ENCODE assay signal across 28 cellular contexts in genomic region chr3:120302361-120302760, GRCh38. TPM values are rescaled to one million over a fixed set of nuclear protein-coding genes. Genes with fewer than 3 reads are reported as not detected.
A peak's percentile ranks its signal among the peaks of the same experiment; 100 is the strongest.
DNase-seq lines count a peak whose midpoint lies in the region; ATAC-seq and TF ChIP-seq lines count a peak whose summit lies in the region.
"Had no signal": no experiment of that assay in that cellular context is flagged by ENCODE, and none has a peak within 500 bp of the region (broad histone marks: within the 10 kb centered on the region; RNA-seq: fewer than 3 reads in every experiment).

No MANE protein-coding gene starts in this region.

- no peaks in the 10 kb centered on the region for H3K27me3 ChIP-seq in adipocyte (replicated peaks; ENCODE audit: control insufficient read depth, insufficient read depth, low read length)
- H3K27me3 ChIP-seq in aorta (ENCODE audit: control insufficient read depth in 1 of 2, insufficient read depth in 2 of 2, low read length in 1 of 2), result no peaks in the 10 kb centered on the region
- H3K27me3 ChIP-seq in transverse colon, result no peaks in the 10 kb centered on the region
- H3K27me3 ChIP-seq: ascending aorta, tibial artery had no signal

- no peak for TF ChIP-seq POLR2A in transverse colon (IDR thresholded peaks at IDR 0.05)

- H3K9me3 ChIP-seq in adipocyte (ENCODE audit: control insufficient read depth, low read length), result no peaks in the 10 kb centered on the region
- no peaks in the 10 kb centered on the region for H3K9me3 ChIP-seq in aorta (ENCODE audit: control insufficient read depth, low read length)
- no peaks in the 10 kb centered on the region for H3K9me3 ChIP-seq in transverse colon
- H3K9me3 ChIP-seq: ascending aorta, esophagus squamous epithelium, SK-N-SH, tibial artery had no signal

- H3K27ac Mint-ChIP-seq in mesothelial cell of epicardium, result peak overlapping the region; percentile 86
- H3K27ac Mint-ChIP-seq: activated B cell treated with CpG ODN at 0.5 μM for 24 hours; activated CD8-positive, alpha-beta T cell treated with anti-CD3 and anti-CD28 coated beads, Interleukin-2, amount 10 ng/mL, durations not matched to agents 7 days and 5 days; B cell; effector memory CD8-positive, alpha-beta T cell; H9; memory B cell; naive thymus-derived CD8-positive, alpha-beta T cell; T-helper 2 cell treated with Interferon-gamma antibody and Interleukin-4, amounts not matched to agents 5 μg/mL and 100 μg/mL, for 36 hours had no signal

- H3K9ac ChIP-seq in adipocyte (ENCODE audit: low read length), result peak overlapping the region; percentile 29
- H3K9ac ChIP-seq: SK-N-SH had no signal

- H3K27me3 Mint-ChIP-seq in mesothelial cell of epicardium (ENCODE audit: low read depth), result no peaks in the 10 kb centered on the region
- H3K27me3 Mint-ChIP-seq: activated B cell treated with CpG ODN at 0.5 μM for 24 hours, B cell, memory B cell had no signal

- H3K9me3 Mint-ChIP-seq in mesothelial cell of epicardium, result no peaks in the 10 kb centered on the region
- H3K9me3 Mint-ChIP-seq: activated B cell treated with CpG ODN at 0.5 μM for 24 hours; effector memory CD8-positive, alpha-beta T cell; H9; memory B cell; T-helper 2 cell treated with Interferon-gamma antibody and Interleukin-4, amounts not matched to agents 5 μg/mL and 100 μg/mL, for 36 hours had no signal

- peaks cover 35% of the 10 kb centered on the region for H3K4me1 Mint-ChIP-seq in mesothelial cell of epicardium
- H3K4me1 Mint-ChIP-seq: activated B cell treated with CpG ODN at 0.5 μM for 24 hours; B cell; memory B cell; naive thymus-derived CD8-positive, alpha-beta T cell had no signal

- H3K27ac ChIP-seq in aorta (ENCODE audit: low read depth in 1 of 2, low read length in 2 of 2) (no peak overlapping the region), transverse colon (no peak overlapping the region)
- H3K27ac ChIP-seq: ascending aorta, hepatocyte, tibial artery had no signal

- in situ Hi-C loops in transverse colon (cut with MboI; ENCODE audit: low pct_ligation_motif_present in 1 of 4, low pct_unique_long_range_greater_than_20kb in 1 of 4, low sequenced_read_pairs in 3 of 4), result no loop called here

- no peak for TF ChIP-seq EP300 in transverse colon (IDR thresholded peaks at IDR 0.05; ENCODE audit: low read depth)

- H3K4me3 ChIP-seq in adipocyte (ENCODE audit: low read length) (peak overlapping the region; percentile 29), fibroblast of mammary gland (ENCODE audit: control insufficient read depth, low read depth, low read length) (no peak overlapping the region), aorta (ENCODE audit: low read length in 2 of 2) (no peak overlapping the region), transverse colon (no peak overlapping the region)
- H3K4me3 ChIP-seq: ascending aorta, esophagus squamous epithelium, hepatocyte, tibial artery had no signal

- H3K36me3 ChIP-seq in adipocyte (ENCODE audit: control insufficient read depth, insufficient read depth, low read length, severe bottlenecking), result no peaks in the 10 kb centered on the region
- no peaks in the 10 kb centered on the region for H3K36me3 ChIP-seq in aorta (ENCODE audit: control insufficient read depth in 1 of 2, insufficient read depth in 2 of 2, low read length in 1 of 2)
- no peaks in the 10 kb centered on the region for H3K36me3 ChIP-seq in transverse colon
- H3K36me3 ChIP-seq: ascending aorta, esophagus squamous epithelium, tibial artery had no signal

- H3K36me3 Mint-ChIP-seq in mesothelial cell of epicardium, result no peaks in the 10 kb centered on the region
- H3K36me3 Mint-ChIP-seq: memory B cell had no signal

- H3K4me3 Mint-ChIP-seq in mesothelial cell of epicardium, result no peak overlapping the region
- H3K4me3 Mint-ChIP-seq: activated B cell treated with CpG ODN at 0.5 μM for 24 hours; activated CD8-positive, alpha-beta T cell treated with anti-CD3 and anti-CD28 coated beads, Interleukin-2, amount 10 ng/mL, durations not matched to agents 7 days and 5 days; B cell; effector memory CD8-positive, alpha-beta T cell; H9; memory B cell; naive thymus-derived CD8-positive, alpha-beta T cell; T-helper 2 cell treated with Interferon-gamma antibody and Interleukin-4, amounts not matched to agents 5 μg/mL and 100 μg/mL, for 36 hours had no signal

- peaks cover 39% of the 10 kb centered on the region for H3K4me1 ChIP-seq in adipocyte (ENCODE audit: control insufficient read depth, insufficient read depth, low read length)
- H3K4me1 ChIP-seq in aorta (ENCODE audit: control insufficient read depth in 1 of 2, insufficient read depth in 2 of 2, low read length in 2 of 2), result no peaks in the 10 kb centered on the region
- H3K4me1 ChIP-seq in transverse colon, result no peaks in the 10 kb centered on the region
- H3K4me1 ChIP-seq: ascending aorta, tibial artery had no signal

- no peak for TF ChIP-seq CTCF in fibroblast of mammary gland (conservative IDR thresholded peaks at IDR 0.05; ENCODE audit: control insufficient read depth, insufficient read depth, low read depth, low read length)
- no peak for TF ChIP-seq CTCF in mesothelial cell of epicardium (IDR thresholded peaks at IDR 0.05; ENCODE audit: unreplicated experiment)
- TF ChIP-seq CTCF in transverse colon (IDR thresholded peaks at IDR 0.05), result no peak

- WGBS in aorta, 2 donors, result 89% methylated on average over 5 of the region's 5 CpGs
- WGBS in transverse colon (ENCODE audit: low coverage in 1 of 2), 2 donors, result 82% methylated on average over 5 of the region's 5 CpGs; no CpG with 5 or more reads in 1 of the 2 donors

- DNase-seq in adipocyte (ENCODE audit: low read depth) (no peak), fibroblast of mammary gland (ENCODE audit: low read depth) (peak; percentile 85), mesothelial cell of epicardium (ENCODE audit: low spot score in 2 of 2, unreplicated experiment in 2 of 2) (no peak), aorta (no peak), transverse colon (no peak), Kasumi-1 (lab: John Stamatoyannopoulos, UW) (no peak)
- no peak for DNase-seq in activated CD4-positive, alpha-beta T cell treated with anti-CD3 and anti-CD28 coated beads for 4 hours
- DNase-seq: activated B cell treated with CpG ODN at 0.5 μM for 24 hours; activated CD8-positive, alpha-beta T cell treated with anti-CD3 and anti-CD28 coated beads, Interleukin-2, amount 10 ng/mL, durations not matched to agents 7 days and 5 days; activated naive CD4-positive, alpha-beta T cell; activated T-cell treated with anti-CD3 and anti-CD28 coated beads, Interleukin-2, amount 50 U/mL, for 1 hour; DMS79; effector memory CD8-positive, alpha-beta T cell; esophagus squamous epithelium; H9; islet precursor cell; naive thymus-derived CD8-positive, alpha-beta T cell; NCI-H1105 treated with DMSO at 0.1 percent for 48 hours; NCI-H510A treated with DMSO at 0.1 percent for 48 hours; SK-N-SH; stimulated activated CD4-positive, alpha-beta T cell treated with anti-CD3 and anti-CD28 coated beads, Interleukin-2, amount 100 ng/mL, for 24 hours; stimulated activated naive CD4-positive, alpha-beta T cell had no signal

- intact Hi-C loops in aorta (cut with DNase I), result no loop called here
- intact Hi-C loops in transverse colon (cut with DNase I; ENCODE audit: low total_unique reads), result no loop called here

- peak; percentile 74 for ATAC-seq in aorta (ENCODE audit: low FRiP score)
- ATAC-seq: activated CD8-positive, alpha-beta T cell treated with anti-CD3 and anti-CD28 coated beads, Interleukin-2, amount 10 ng/mL, durations not matched to agents 7 days and 5 days; effector memory CD8-positive, alpha-beta T cell; naive thymus-derived CD8-positive, alpha-beta T cell had no signal

RNA-seq across cellular contexts. Expression of gene GPR156, which starts 17.3 kb away (rescaled TPM):
- total RNA-seq in mesothelial cell of epicardium (11.4 to 11.8 TPM (median 11.7 TPM) in 3 replicates), aorta (under 1 TPM; 0.42 to 0.49 TPM), transverse colon (under 1 TPM in 2 of 4 donors, not detected in 2; 0.27 to 0.48 TPM)
- polyA plus RNA-seq in aorta, result not detected
- total RNA-seq: activated CD8-positive, alpha-beta T cell treated with anti-CD3 and anti-CD28 coated beads, Interleukin-2, amount 10 ng/mL, durations not matched to agents 7 days and 5 days; ascending aorta; naive thymus-derived CD8-positive, alpha-beta T cell had no signal
- polyA plus RNA-seq: naive thymus-derived CD8-positive, alpha-beta T cell had no signal

RNA-seq across cellular contexts. Expression of gene LRRC58, which starts 46.8 kb away (rescaled TPM):
- 18.6 to 19.0 TPM (median 18.7 TPM) in 3 replicates for total RNA-seq in mesothelial cell of epicardium
- total RNA-seq in aorta, result 10 to 100 TPM; 18.0 to 19.2 TPM
- polyA plus RNA-seq in aorta, result 1 to 10 TPM; 6.8 to 9.0 TPM
- total RNA-seq in transverse colon, result 10 to 100 TPM in 3 of 4 donors, 1 to 10 TPM in 1; 7.9 to 23.2 (median 15.2) TPM
